ENCODE assay signal across 8 cellular contexts in genomic region chr7:139232377-139232717, GRCh38. TPM values are rescaled to one million over a fixed set of nuclear protein-coding genes. Genes with fewer than 3 reads are reported as not detected.
A peak's percentile ranks its signal among the peaks of the same experiment; 100 is the strongest.
DNase-seq lines count a peak whose midpoint lies in the region; ATAC-seq and TF ChIP-seq lines count a peak whose summit lies in the region.

No MANE protein-coding gene starts in this region.

- peaks cover 47% of the 10 kb centered on the region for H3K79me2 ChIP-seq in ACC112 (ENCODE audit: control insufficient read depth, insufficient read depth, low read length, unreplicated experiment)

- TF ChIP-seq CTCF in adrenal gland (IDR thresholded peaks at IDR 0.05) (no peak), liver (IDR thresholded peaks at IDR 0.05; ENCODE audit: low read depth, low read length, missing input control) (no peak), upper lobe of right lung (IDR thresholded peaks at IDR 0.05) (no peak)

- peak overlapping the region; percentile 49 for H2AFZ ChIP-seq in ACC112 (ENCODE audit: low read length, unreplicated experiment)

- H3K9ac ChIP-seq in liver (ENCODE audit: low read depth in 1 of 2, low read length in 2 of 2): peak overlapping the region in 1 of 2 donors; percentile 66

- H3K9me3 ChIP-seq in adrenal gland (replicated peaks in 1 of 3) (no peaks in the 10 kb centered on the region), liver (ENCODE audit: control insufficient read depth in 4 of 4, low read length in 3 of 4) (no peaks in the 10 kb centered on the region), upper lobe of right lung (no peaks in the 10 kb centered on the region)

- H3K27me3 ChIP-seq in ACC112 (ENCODE audit: insufficient read depth, low read length) (no peaks in the 10 kb centered on the region), adrenal gland (no peaks in the 10 kb centered on the region), liver (ENCODE audit: control insufficient read depth in 4 of 4, insufficient read depth in 4 of 4, low read length in 3 of 4) (no peaks in the 10 kb centered on the region), upper lobe of right lung (no peaks in the 10 kb centered on the region)

- ATAC-seq in HG03095 (IDR thresholded peaks at IDR 0.05; ENCODE audit: unreplicated experiment) (peak; percentile 1), upper lobe of right lung (no peak)
- no peak for ATAC-seq in activated CD4-positive, CD25-positive, alpha-beta regulatory T cell treated with anti-CD3 and anti-CD28 coated beads, Interleukin-2, amount 50 U/mL, for 24 hours

- intact Hi-C loops in adrenal gland (cut with DNase I) (loop anchor here in 1 of 2 donors (10.0 kb wide), 1 partner anchor 98 kb away; a partner anchor contains a TSS), upper lobe of right lung (cut with DNase I) (no loop called here)

- no peak for DNase-seq in adrenal gland
- DNase-seq in upper lobe of right lung: no peak
- DNase-seq in NCI-H2227 treated with DMSO at 0.1 percent for 48 hours (lab: John Stamatoyannopoulos, UW): no peak
- DNase-seq in activated CD8-positive, alpha-beta memory T cell treated with anti-CD3 and anti-CD28 coated beads for 24 hours: no peak

- WGBS in adrenal gland, 4 donors: 2 to 5% (median 3%) methylated on average over 8 of the region's 8 CpGs
- WGBS in liver: 3% methylated on average over 8 of the region's 8 CpGs

- TF ChIP-seq POLR2A in adrenal gland (IDR thresholded peaks at IDR 0.05): no peak

- H3K27ac ChIP-seq in ACC112 (ENCODE audit: low read depth, low read length) (peak overlapping the region; percentile 59), adrenal gland (peak overlapping the region in 3 of 5 donors; percentile 30 to 97 (median 96)), liver (ENCODE audit: low read depth in 1 of 2, low read length in 2 of 2) (no peak overlapping the region), upper lobe of right lung (peak overlapping the region; percentile 51)

- H3K4me1 ChIP-seq in ACC112 (ENCODE audit: control insufficient read depth, insufficient read depth, low read length, unreplicated experiment) (peaks cover 19% of the 10 kb centered on the region), adrenal gland (replicated peaks in 1 of 2) (peaks cover 8 to 28% of the 10 kb centered on the region in 2 donors), liver (ENCODE audit: control insufficient read depth in 4 of 4, insufficient read depth in 4 of 4, low read length in 3 of 4) (peaks cover 0 to 21% (median 16%) of the 10 kb centered on the region in 4 donors), upper lobe of right lung (peaks cover 26% of the 10 kb centered on the region)

- H3K4me3 ChIP-seq in ACC112 (ENCODE audit: low read depth, low read length): peak overlapping the region; percentile 94
- H3K4me3 ChIP-seq in adrenal gland: peak overlapping the region in 3 of 4 donors; percentile 92 to 100 (median 96)
- H3K4me3 ChIP-seq in liver (ENCODE audit: low read depth in 1 of 3, low read length in 3 of 3): peak overlapping the region; percentile 93 to 99 (median 95)
- peak overlapping the region; percentile 82 for H3K4me3 ChIP-seq in upper lobe of right lung

- H3K36me3 ChIP-seq in ACC112 (ENCODE audit: insufficient read depth, low read length) (peaks cover under 1% of the 10 kb centered on the region; the same call in 1 of the 2 replicates), adrenal gland (replicated peaks in 1 of 2) (peaks cover 0 to 2% of the 10 kb centered on the region in 2 donors), liver (ENCODE audit: control insufficient read depth in 4 of 4, insufficient read depth in 3 of 4, low read depth in 1 of 4, low read length in 3 of 4) (peaks cover 0 to 3% (median under 1%) of the 10 kb centered on the region in 4 donors), upper lobe of right lung (peaks cover 5% of the 10 kb centered on the region)

- TF ChIP-seq RAD21 in liver (IDR thresholded peaks at IDR 0.05): peak in 1 of 2 donors; percentile 17

TF ChIP-seq in liver, 16 proteins besides CTCF, POLR2A, EP300 and RAD21:
- TF ChIP-seq RXRA (IDR thresholded peaks at IDR 0.05) (no peak), YY1 (IDR thresholded peaks at IDR 0.05) (no peak), NR2F2 (IDR thresholded peaks at IDR 0.05) (no peak), MAX (IDR thresholded peaks at IDR 0.05) (no peak), GABPA (IDR thresholded peaks at IDR 0.05 in 1 of 2, conservative IDR thresholded peaks at IDR 0.05 in 1 of 2) (no peak), REST (IDR thresholded peaks at IDR 0.05) (no peak), EGR1 (IDR thresholded peaks at IDR 0.05; ENCODE audit: low read depth in 2 of 2) (no peak), SP1 (IDR thresholded peaks at IDR 0.05) (no peak)
TF ChIP-seq in liver: peak in this region for 0.

RNA-seq across cellular contexts. Expression of gene UBN2, which starts 1.3 kb away (rescaled TPM):
- total RNA-seq in adrenal gland (10 to 100 TPM in 6 of 8 donors, 1 to 10 TPM in 2; 7.1 to 27.5 (median 17.6) TPM), liver (1 to 10 TPM; 8.3 to 9.1 TPM), upper lobe of right lung (23.5 TPM)
- polyA plus RNA-seq in adrenal gland (10 to 100 TPM in 1 of 3 donors, 1 to 10 TPM in 2; 4.5 to 10.6 (median 6.3) TPM), liver (1 to 10 TPM; 1.1 to 1.3 TPM)

Comparison
In these comparisons a context has a peak if more than half of its experiments do, and no peak if none do; other contexts are left out.
1. H3K27ac ChIP-seq: peak in ACC112 (single experiment), adrenal gland (3 of 5) and upper lobe of right lung (single experiment); none in liver (0 of 2).
2. Peak in every context shown above with its lines, with median percentiles within 50 percentile points of each other: H3K4me3 ChIP-seq.